10 cellular contexts compared by ENCODE assay signal in genomic region chr10:62063795-62064472, GRCh38.
A peak's percentile ranks its signal among the peaks of the same experiment; 100 is the strongest.
DNase-seq lines count a peak whose midpoint lies in the region; ATAC-seq and TF ChIP-seq lines count a peak whose summit lies in the region.
"Had no signal": no experiment of that assay in that cellular context is flagged by ENCODE, and none has a peak within 500 bp of the region (broad histone marks: within the 10 kb centered on the region; RNA-seq: fewer than 3 reads in every experiment).

No MANE protein-coding gene starts in this region.

- H3K9me3 ChIP-seq in muscle layer of duodenum (ENCODE audit: control insufficient read depth in 1 of 2, low read length in 2 of 2) (no peaks in the 10 kb centered on the region), vagina (no peaks in the 10 kb centered on the region)

- H3K4me3 ChIP-seq in dorsolateral prefrontal cortex (no peak overlapping the region), muscle layer of duodenum (ENCODE audit: low read depth in 1 of 2, low read length in 2 of 2) (no peak overlapping the region), vagina (no peak overlapping the region)

- H3K36me3 Mint-ChIP-seq in natural killer cell treated with Interleukin-12 subunit alpha and Interleukin-12 subunit beta and Interleukin-15 and Interleukin-18, amount 100 ng/mL, for 72 hours: peaks cover 23% of the 10 kb centered on the region
- peaks cover 16% of the 10 kb centered on the region for H3K36me3 Mint-ChIP-seq in natural killer cell

- H3K27me3 Mint-ChIP-seq in natural killer cell treated with Interleukin-12 subunit alpha and Interleukin-12 subunit beta and Interleukin-15 and Interleukin-18, amount 100 ng/mL, for 72 hours: no peaks in the 10 kb centered on the region
- no peaks in the 10 kb centered on the region for H3K27me3 Mint-ChIP-seq in natural killer cell (ENCODE audit: low read depth in 2 of 2)

- H3K9me3 Mint-ChIP-seq in natural killer cell treated with Interleukin-12 subunit alpha and Interleukin-12 subunit beta and Interleukin-15 and Interleukin-18, amount 100 ng/mL, for 72 hours: no peaks in the 10 kb centered on the region
- no peaks in the 10 kb centered on the region for H3K9me3 Mint-ChIP-seq in natural killer cell
- H3K9me3 Mint-ChIP-seq: CD8-positive, alpha-beta T cell had no signal

- peaks cover 33 to 47% of the 10 kb centered on the region in 2 donors for H3K4me1 Mint-ChIP-seq in natural killer cell treated with Interleukin-12 subunit alpha and Interleukin-12 subunit beta and Interleukin-15 and Interleukin-18, amount 100 ng/mL, for 72 hours (ENCODE audit: low read depth in 2 of 2)
- H3K4me1 Mint-ChIP-seq in natural killer cell: peaks cover 23 to 28% of the 10 kb centered on the region in 2 donors

- TF ChIP-seq POLR2A in vagina (IDR thresholded peaks at IDR 0.05): no peak

- H3K27ac Mint-ChIP-seq in natural killer cell treated with Interleukin-12 subunit alpha and Interleukin-12 subunit beta and Interleukin-15 and Interleukin-18, amount 100 ng/mL, for 72 hours: peak overlapping the region; percentile 57 to 64
- peak overlapping the region in 1 of 2 donors; percentile 45 for H3K27ac Mint-ChIP-seq in natural killer cell
- H3K27ac Mint-ChIP-seq: CD8-positive, alpha-beta T cell had no signal

- peaks cover 32 to 36% of the 10 kb centered on the region in 2 donors for H3K36me3 ChIP-seq in muscle layer of duodenum (ENCODE audit: control insufficient read depth in 1 of 2, insufficient read depth in 2 of 2, low read length in 2 of 2)
- peaks cover 0 to 13% of the 10 kb centered on the region in 2 donors for H3K36me3 ChIP-seq in vagina

- ATAC-seq in natural killer cell treated with Interleukin-12 subunit alpha and Interleukin-12 subunit beta and Interleukin-15 and Interleukin-18, amount 100 ng/mL, for 72 hours: peak; percentile 53 to 72
- ATAC-seq in natural killer cell: no peak
- no peak for ATAC-seq in GM21528 (IDR thresholded peaks at IDR 0.05; ENCODE audit: low FRiP score, unreplicated experiment)
- ATAC-seq in GM18858 (IDR thresholded peaks at IDR 0.05; ENCODE audit: unreplicated experiment): no peak
- ATAC-seq: CD8-positive, alpha-beta T cell had no signal

- H3K4me1 ChIP-seq in muscle layer of duodenum (ENCODE audit: control insufficient read depth in 1 of 2, insufficient read depth in 2 of 2, low read length in 2 of 2) (peaks cover 7 to 12% of the 10 kb centered on the region in 2 donors), vagina (peaks cover 87% of the 10 kb centered on the region)

- DNase-seq in natural killer cell treated with Interleukin-12 subunit alpha and Interleukin-12 subunit beta and Interleukin-15 and Interleukin-18, amount 100 ng/mL, for 72 hours (ENCODE audit: low spot score): no peak
- no peak for DNase-seq in natural killer cell
- DNase-seq in dorsolateral prefrontal cortex: no peak
- no peak for DNase-seq in vagina (ENCODE audit: extremely low spot score in 2 of 2)
- no peak for DNase-seq in central memory CD4-positive, alpha-beta T cell
- DNase-seq: activated effector memory CD4-positive, alpha-beta T cell treated with Interleukin-2 at 50 U/mL for 16 hours; CD8-positive, alpha-beta T cell had no signal

- intact Hi-C loops in natural killer cell (cut with micrococcal nuclease): no loop called here
- intact Hi-C loops in dorsolateral prefrontal cortex (cut with DNase I): no loop called here
- intact Hi-C loops in vagina (cut with DNase I): no loop called here

- peak overlapping the region; percentile 35 for H3K4me3 Mint-ChIP-seq in natural killer cell treated with Interleukin-12 subunit alpha and Interleukin-12 subunit beta and Interleukin-15 and Interleukin-18, amount 100 ng/mL, for 72 hours
- no peak overlapping the region for H3K4me3 Mint-ChIP-seq in natural killer cell
- H3K4me3 Mint-ChIP-seq: CD8-positive, alpha-beta T cell had no signal

- peak overlapping the region in 54 of 59 donors; percentile 3 to 80 (median 58) for H3K27ac ChIP-seq in dorsolateral prefrontal cortex
- H3K27ac ChIP-seq in muscle layer of duodenum (ENCODE audit: low read length): peak overlapping the region; percentile 41
- peak overlapping the region; percentile 97 for H3K27ac ChIP-seq in vagina

- no peak for TF ChIP-seq CTCF in natural killer cell (IDR thresholded peaks at IDR 0.05)
- TF ChIP-seq CTCF in dorsolateral prefrontal cortex (IDR thresholded peaks at IDR 0.05 in 54 of 56, conservative IDR thresholded peaks at IDR 0.05 in 2 of 56; ENCODE audit: low read depth in 1 of 56, partially characterized antibody in 56 of 56): no peak
- TF ChIP-seq CTCF in vagina (IDR thresholded peaks at IDR 0.05): no peak

- H3K27me3 ChIP-seq in dorsolateral prefrontal cortex (no peaks in the 10 kb centered on the region), muscle layer of duodenum (ENCODE audit: low read depth, low read length) (no peaks in the 10 kb centered on the region), vagina (no peaks in the 10 kb centered on the region)

Comparison
In these comparisons a context has a peak if more than half of its experiments do, and no peak if none do; other contexts are left out.
1. ATAC-seq: peak in natural killer cell treated with Interleukin-12 subunit alpha and Interleukin-12 subunit beta and Interleukin-15 and Interleukin-18, amount 100 ng/mL, for 72 hours (2 of 2); none in natural killer cell (0 of 3), GM21528 (single experiment) and GM18858 (single experiment).
2. H3K27ac ChIP-seq: peak in every context shown above with its lines; median percentile 97 in vagina; 58 in dorsolateral prefrontal cortex; 41 in muscle layer of duodenum.